1 cellular context compared by ENCODE assay signal in the genomic region with DNA sequence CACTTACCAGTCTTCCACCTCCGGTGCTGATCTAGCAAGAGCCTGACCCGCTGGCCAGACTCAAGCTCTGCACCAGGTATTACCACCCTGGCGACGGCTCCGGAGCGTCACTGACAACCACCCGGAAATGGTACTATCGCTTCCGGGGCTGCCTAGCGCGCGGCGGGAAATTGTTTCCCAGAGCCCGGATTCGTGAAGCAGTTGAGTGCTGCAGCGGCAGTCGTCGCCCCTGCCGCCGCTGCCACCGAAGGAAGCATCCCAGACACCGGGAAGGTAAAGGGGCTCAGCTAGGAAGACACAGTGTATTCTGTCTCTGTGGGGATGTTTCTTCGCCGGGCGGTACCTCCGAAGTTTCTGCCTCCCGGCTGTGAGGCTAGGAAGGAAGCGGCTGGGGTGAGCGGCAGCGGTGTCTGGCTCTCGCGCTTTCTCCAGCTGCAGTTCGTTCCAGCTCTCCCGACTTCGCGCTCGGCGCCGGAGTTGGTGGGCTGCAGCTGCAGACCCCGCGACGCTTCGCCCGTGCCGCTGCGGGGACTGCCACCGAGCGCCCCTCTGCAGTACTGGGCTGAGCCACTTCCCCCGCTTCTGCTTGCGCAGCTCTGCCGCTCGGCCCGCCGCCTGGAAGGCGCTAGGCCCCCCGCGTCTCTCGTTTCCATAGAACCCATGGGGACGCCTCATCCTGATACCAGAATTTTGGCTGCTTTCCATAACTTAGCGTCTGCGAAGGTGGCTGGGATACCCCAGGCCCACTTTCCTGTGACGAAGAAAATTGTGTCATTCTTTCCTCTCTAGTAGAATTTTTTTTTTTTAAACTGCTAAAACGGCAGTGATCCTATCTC.
TF ChIP-seq lines count a peak whose summit lies in the region.

A gene with protein sequence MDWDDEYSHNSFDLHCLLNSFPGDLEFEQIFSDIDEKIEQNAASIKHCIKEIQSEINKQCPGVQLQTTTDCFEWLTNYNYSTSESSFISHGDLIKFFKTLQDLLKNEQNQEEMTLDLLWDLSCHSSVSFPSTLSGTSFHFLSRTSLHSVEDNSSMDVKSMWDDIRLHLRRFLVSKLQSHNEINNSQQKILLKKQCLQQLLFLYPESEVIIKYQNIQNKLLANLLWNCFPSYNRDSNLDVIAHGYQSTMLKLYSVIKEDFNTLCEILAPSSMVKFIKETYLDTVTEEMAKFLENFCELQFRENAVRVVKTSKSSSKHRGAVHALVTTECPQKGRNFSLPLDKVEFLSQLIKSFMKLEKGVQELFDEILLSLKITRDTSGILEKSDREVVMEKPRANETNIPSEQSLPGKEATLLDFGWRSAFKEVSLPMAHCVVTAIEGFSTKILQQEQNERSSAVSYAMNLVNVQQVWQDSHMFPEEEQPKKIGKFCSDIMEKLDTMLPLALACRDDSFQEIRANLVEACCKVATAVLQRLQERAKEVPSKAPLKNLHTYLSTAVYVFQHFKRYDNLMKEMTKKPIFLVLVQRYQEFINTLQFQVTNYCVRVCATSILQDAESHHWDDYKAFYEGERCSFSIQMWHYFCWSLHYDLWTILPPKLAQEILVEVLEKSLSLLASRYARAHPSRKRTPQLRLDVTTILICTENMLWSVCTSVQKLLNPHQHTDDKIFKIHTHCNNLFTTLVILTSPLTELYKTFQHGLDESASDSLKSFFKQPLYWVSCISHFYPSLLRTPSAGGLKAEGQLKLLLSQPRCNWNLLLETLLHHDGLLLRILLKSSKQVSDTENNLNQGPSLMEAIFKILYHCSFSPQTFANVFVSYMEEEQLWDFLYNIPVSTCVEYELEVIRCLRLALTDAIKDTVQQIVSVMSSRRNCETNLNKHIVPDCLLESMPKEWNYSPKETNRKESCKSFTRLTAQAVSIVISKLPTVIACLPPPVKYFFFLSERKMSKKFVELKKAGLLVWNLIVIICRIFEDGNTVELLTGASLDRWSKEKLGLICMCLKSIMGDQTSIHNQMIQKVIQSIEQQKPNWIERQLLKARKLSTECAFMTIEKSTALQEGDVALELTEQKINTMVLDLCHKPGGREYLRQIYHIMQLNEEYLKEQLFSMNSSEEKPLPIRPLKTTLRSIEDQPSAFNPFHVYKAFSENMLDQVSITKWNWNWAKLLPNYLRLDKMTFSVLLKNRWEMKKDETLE (N-terminal part only) (minus strand): TSS at position 112 of the 836 bp plus-strand sequence. CDS start 81,478 bp downstream, outside the sequence.
TSS of gene SLF1 (plus strand) at position 177 of the 836 bp plus-strand sequence. CDS start 10,142 bp downstream, outside the sequence.

TF ChIP-seq in HepG2, 621 proteins besides CTCF, POLR2A, EP300 and RAD21 (continued from another document and continues in another):
- TF ChIP-seq YEATS4 (CRISPR knock-in tag; IDR thresholded peaks at IDR 0.05; ENCODE audit: borderline replicate concordance): peak; percentile 74; the same call in 1 of the 2 replicates
- TF ChIP-seq NFE2L1 (CRISPR knock-in tag; IDR thresholded peaks at IDR 0.05; ENCODE audit: borderline replicate concordance): no peak
- TF ChIP-seq ZNF260 (CRISPR knock-in tag; IDR thresholded peaks at IDR 0.05; ENCODE audit: borderline replicate concordance, low read depth): no peak
- 0 out of 2 replicates have a peak, but pooled peaks have one; percentile 7 for TF ChIP-seq EEA1 (CRISPR knock-in tag; IDR thresholded peaks at IDR 0.05; ENCODE audit: borderline replicate concordance)
- TF ChIP-seq TAF15 (IDR thresholded peaks at IDR 0.05; ENCODE audit: low read depth, low read length, poor library complexity, severe bottlenecking): no peak
- TF ChIP-seq, protein P1, sequence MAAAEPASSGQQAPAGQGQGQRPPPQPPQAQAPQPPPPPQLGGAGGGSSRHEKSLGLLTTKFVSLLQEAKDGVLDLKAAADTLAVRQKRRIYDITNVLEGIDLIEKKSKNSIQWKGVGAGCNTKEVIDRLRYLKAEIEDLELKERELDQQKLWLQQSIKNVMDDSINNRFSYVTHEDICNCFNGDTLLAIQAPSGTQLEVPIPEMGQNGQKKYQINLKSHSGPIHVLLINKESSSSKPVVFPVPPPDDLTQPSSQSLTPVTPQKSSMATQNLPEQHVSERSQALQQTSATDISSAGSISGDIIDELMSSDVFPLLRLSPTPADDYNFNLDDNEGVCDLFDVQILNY (CRISPR knock-in tag; conservative IDR thresholded peaks at IDR 0.05): peak; percentile 99
- no peak for TF ChIP-seq ZNF512B (CRISPR knock-in tag; IDR thresholded peaks at IDR 0.05; ENCODE audit: borderline replicate concordance)
- peak; percentile 87 for TF ChIP-seq MAX (IDR thresholded peaks at IDR 0.05)
- peak; percentile 79; the same call in 1 of the 2 replicates for TF ChIP-seq GZF1 (CRISPR knock-in tag; IDR thresholded peaks at IDR 0.05)
- TF ChIP-seq, protein P2, sequence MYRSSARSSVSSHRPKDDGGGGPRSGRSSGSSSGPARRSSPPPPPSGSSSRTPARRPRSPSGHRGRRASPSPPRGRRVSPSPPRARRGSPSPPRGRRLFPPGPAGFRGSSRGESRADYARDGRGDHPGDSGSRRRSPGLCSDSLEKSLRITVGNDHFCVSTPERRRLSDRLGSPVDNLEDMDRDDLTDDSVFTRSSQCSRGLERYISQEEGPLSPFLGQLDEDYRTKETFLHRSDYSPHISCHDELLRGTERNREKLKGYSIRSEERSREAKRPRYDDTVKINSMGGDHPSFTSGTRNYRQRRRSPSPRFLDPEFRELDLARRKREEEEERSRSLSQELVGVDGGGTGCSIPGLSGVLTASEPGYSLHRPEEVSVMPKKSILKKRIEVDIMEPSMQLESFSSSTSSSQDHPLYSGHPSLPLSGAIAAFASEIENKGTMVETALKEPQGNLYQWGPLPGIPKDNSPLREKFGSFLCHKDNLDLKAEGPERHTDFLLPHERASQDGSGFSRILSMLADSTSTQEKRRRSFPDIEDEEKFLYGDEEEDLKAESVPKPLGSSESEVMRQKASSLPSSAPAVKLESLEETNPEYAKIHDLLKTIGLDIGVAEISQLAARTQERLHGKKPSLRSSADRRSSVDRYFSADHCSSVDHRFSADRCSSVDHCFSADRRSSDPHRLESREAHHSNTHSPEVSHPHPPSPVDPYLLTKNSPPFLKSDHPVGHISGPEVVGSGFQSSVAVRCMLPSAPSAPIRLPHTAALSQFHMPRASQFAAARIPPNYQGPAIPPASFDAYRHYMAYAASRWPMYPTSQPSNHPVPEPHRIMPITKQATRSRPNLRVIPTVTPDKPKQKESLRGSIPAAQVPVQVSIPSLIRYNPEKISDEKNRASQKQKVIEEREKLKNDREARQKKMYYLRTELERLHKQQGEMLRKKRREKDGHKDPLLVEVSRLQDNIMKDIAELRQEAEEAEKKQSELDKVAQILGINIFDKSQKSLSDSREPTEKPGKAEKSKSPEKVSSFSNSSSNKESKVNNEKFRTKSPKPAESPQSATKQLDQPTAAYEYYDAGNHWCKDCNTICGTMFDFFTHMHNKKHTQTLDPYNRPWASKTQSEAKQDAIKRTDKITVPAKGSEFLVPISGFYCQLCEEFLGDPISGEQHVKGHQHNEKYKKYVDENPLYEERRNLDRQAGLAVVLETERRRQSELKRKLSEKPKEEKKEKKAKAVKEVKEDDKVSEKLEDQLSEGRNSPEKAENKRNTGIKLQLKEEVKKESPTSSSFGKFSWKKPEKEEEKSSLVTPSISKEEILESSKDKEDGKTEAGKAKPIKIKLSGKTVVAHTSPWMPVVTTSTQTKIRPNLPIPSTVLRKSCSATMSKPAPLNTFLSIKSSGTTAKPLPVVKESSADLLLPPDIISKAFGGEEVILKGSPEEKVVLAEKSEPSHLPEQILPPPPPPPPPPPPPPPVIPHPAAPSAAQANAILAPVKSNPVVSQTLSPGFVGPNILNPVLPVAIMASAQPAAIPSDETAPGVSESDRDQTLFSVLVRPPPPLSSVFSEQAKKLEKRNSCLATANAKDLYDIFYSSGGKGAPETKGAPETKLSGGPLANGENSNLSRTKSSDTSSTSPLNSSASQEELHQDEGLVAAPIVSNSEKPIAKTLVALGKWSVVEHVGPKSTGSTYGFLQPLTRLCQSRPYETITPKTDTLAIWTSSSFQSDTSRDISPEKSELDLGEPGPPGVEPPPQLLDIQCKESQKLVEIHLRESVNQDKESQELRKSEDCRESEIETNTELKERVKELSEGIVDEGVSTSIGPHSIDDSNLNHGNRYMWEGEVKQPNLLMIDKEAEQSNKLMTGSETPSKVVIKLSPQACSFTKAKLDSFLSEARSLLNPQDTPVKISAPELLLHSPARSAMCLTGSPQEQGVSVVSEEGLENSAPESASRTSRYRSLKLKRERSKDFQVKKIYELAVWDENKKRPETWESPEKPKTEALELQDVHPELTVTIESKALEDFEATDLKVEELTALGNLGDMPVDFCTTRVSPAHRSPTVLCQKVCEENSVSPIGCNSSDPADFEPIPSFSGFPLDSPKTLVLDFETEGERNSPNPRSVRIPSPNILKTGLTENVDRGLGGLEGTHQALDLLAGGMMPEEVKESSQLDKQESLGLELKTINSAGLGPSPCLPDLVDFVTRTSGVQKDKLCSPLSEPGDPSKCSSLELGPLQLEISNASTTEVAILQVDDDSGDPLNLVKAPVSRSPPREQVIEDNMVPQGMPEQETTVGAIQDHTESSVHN (CRISPR knock-in tag; IDR thresholded peaks at IDR 0.05): no peak
- TF ChIP-seq HMG20A (CRISPR knock-in tag; IDR thresholded peaks at IDR 0.05; ENCODE audit: borderline replicate concordance): no peak
- no peak; the same call in 1 of the 2 replicates for TF ChIP-seq ZNF232 (CRISPR knock-in tag; IDR thresholded peaks at IDR 0.05; ENCODE audit: borderline replicate concordance)
- no peak for TF ChIP-seq ZNF282 (IDR thresholded peaks at IDR 0.05; ENCODE audit: partially characterized antibody)
- TF ChIP-seq BCL3 (CRISPR knock-in tag; IDR thresholded peaks at IDR 0.05): 0 out of 2 replicates have a peak, but pooled peaks have one; percentile 36
- peak; percentile 80; the same call in 1 of the 2 replicates for TF ChIP-seq DMAP1 (CRISPR knock-in tag; IDR thresholded peaks at IDR 0.05)
- no peak for TF ChIP-seq ZNF572 (CRISPR knock-in tag; IDR thresholded peaks at IDR 0.05)
- TF ChIP-seq, protein P3, sequence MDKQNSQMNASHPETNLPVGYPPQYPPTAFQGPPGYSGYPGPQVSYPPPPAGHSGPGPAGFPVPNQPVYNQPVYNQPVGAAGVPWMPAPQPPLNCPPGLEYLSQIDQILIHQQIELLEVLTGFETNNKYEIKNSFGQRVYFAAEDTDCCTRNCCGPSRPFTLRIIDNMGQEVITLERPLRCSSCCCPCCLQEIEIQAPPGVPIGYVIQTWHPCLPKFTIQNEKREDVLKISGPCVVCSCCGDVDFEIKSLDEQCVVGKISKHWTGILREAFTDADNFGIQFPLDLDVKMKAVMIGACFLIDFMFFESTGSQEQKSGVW (CRISPR knock-in tag; IDR thresholded peaks at IDR 0.05; ENCODE audit: borderline replicate concordance): no peak
- no peak for TF ChIP-seq SP4 (CRISPR knock-in tag; IDR thresholded peaks at IDR 0.05)
- peak; percentile 55; the same call in 1 of the 2 replicates for TF ChIP-seq FOXC1 (CRISPR knock-in tag; IDR thresholded peaks at IDR 0.05; ENCODE audit: borderline replicate concordance)
- TF ChIP-seq CBFB (CRISPR knock-in tag; IDR thresholded peaks at IDR 0.05): peak; percentile 30; the same call in 1 of the 2 replicates
- TF ChIP-seq, protein P4, sequence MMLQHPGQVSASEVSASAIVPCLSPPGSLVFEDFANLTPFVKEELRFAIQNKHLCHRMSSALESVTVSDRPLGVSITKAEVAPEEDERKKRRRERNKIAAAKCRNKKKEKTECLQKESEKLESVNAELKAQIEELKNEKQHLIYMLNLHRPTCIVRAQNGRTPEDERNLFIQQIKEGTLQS (CRISPR knock-in tag; IDR thresholded peaks at IDR 0.05): no peak
- TF ChIP-seq REL (CRISPR knock-in tag; conservative IDR thresholded peaks at IDR 0.05): no peak; the same call in 1 of the 2 replicates
- TF ChIP-seq ZNF333 (CRISPR knock-in tag; IDR thresholded peaks at IDR 0.05; ENCODE audit: borderline replicate concordance): 0 out of 2 replicates have a peak, but pooled peaks have one; percentile 43
- TF ChIP-seq, protein P5, sequence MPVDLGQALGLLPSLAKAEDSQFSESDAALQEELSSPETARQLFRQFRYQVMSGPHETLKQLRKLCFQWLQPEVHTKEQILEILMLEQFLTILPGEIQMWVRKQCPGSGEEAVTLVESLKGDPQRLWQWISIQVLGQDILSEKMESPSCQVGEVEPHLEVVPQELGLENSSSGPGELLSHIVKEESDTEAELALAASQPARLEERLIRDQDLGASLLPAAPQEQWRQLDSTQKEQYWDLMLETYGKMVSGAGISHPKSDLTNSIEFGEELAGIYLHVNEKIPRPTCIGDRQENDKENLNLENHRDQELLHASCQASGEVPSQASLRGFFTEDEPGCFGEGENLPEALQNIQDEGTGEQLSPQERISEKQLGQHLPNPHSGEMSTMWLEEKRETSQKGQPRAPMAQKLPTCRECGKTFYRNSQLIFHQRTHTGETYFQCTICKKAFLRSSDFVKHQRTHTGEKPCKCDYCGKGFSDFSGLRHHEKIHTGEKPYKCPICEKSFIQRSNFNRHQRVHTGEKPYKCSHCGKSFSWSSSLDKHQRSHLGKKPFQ (CRISPR knock-in tag; IDR thresholded peaks at IDR 0.05; ENCODE audit: insufficient replicate concordance): no peak
- no peak for TF ChIP-seq SRF (IDR thresholded peaks at IDR 0.05; ENCODE audit: low read depth, low read length)
- TF ChIP-seq KAT7 (CRISPR knock-in tag; IDR thresholded peaks at IDR 0.05; ENCODE audit: borderline replicate concordance): peak; percentile 77; the same call in 1 of the 2 replicates
